ENCODE assay signal across 9 cellular contexts in the genomic region with DNA sequence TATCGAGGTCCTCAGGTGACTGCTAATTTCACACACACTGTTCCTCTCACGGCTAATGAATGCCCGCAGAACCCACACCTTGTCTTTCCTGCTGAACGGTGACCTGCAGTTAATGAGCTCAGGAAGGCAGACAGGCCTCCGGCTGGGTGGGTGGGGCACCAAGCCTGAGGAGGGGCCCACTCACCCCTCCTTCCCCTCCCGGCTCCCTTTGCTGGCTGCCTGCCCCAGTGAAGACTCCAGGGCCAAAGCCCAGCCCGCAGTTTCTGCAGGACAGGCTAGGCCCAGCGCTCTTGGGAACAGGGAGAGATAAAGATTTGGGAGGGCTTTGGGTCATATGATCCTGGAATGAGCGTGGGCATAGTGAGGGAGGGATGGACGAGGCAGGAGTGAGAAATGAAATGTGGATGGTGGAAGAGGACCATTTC. TPM values are rescaled to one million over a fixed set of nuclear protein-coding genes. Genes with fewer than 3 reads are reported as not detected.
DNase-seq lines count a peak whose midpoint lies in the region; ATAC-seq, FAIRE-seq and TF ChIP-seq lines count a peak whose summit lies in the region.
"Had no signal": no experiment of that assay in that cellular context is flagged by ENCODE, and none has a peak within 500 bp of the region (broad histone marks: within the 10 kb centered on the region; RNA-seq: fewer than 3 reads in every experiment).

No MANE protein-coding gene starts in this region.

- H3K27me3 Mint-ChIP-seq in T-helper 2 cell treated with Interferon-gamma antibody and Interleukin-4, amounts not matched to agents 5 μg/mL and 100 μg/mL, for 36 hours (ENCODE audit: low read depth), result peaks cover 41% of the 10 kb centered on the region

- no peak for TF ChIP-seq POLR2A in Peyer's patch (IDR thresholded peaks at IDR 0.05)

- H3K4me3 Mint-ChIP-seq in T-helper 2 cell treated with Interferon-gamma antibody and Interleukin-4, amounts not matched to agents 5 μg/mL and 100 μg/mL, for 36 hours, result no peak overlapping the region

- H3K9me3 ChIP-seq in Peyer's patch (no peaks in the 10 kb centered on the region), stomach smooth muscle (ENCODE audit: control insufficient read depth in 2 of 2, low read length in 2 of 2) (no peaks in the 10 kb centered on the region)

- H3K9ac ChIP-seq in stomach smooth muscle (ENCODE audit: low read length in 2 of 2), result peak overlapping the region in 1 of 2 donors; percentile 42

- DNase-seq in HT1080 (ENCODE audit: low read depth) (peak; percentile 32), Peyer's patch (peak in 2 of 3 donors; percentile 63 to 74), left ventricle myocardium superior (peak; percentile 92), HUDEP-2 (lab: John Stamatoyannopoulos, UW; ENCODE audit: unreplicated experiment in 76 of 76) (no peak), HuH-7.5 (ENCODE audit: low spot score) (no peak), GM19239 (ENCODE audit: insufficient read length, low spot score) (no peak)
- DNase-seq in T-helper 2 cell treated with Interferon-gamma antibody and Interleukin-4, amounts not matched to agents 5 μg/mL and 100 μg/mL, for 36 hours (ENCODE audit: low spot score), result no peak

- peaks cover 8% of the 10 kb centered on the region for H3K4me1 Mint-ChIP-seq in T-helper 2 cell treated with Interferon-gamma antibody and Interleukin-4, amounts not matched to agents 5 μg/mL and 100 μg/mL, for 36 hours (ENCODE audit: low read depth)

- no peaks in the 10 kb centered on the region for H3K9me3 Mint-ChIP-seq in T-helper 2 cell treated with Interferon-gamma antibody and Interleukin-4, amounts not matched to agents 5 μg/mL and 100 μg/mL, for 36 hours

- FAIRE-seq in GM19239 (lab: Jason Lieb, UNC), result no peak
- FAIRE-seq: colon had no signal

- intact Hi-C loops in left ventricle myocardium superior (cut with micrococcal nuclease), result no loop called here

- ATAC-seq in left ventricle myocardium superior, result peak; percentile 93

- H3K27me3 ChIP-seq in Peyer's patch (no peaks in the 10 kb centered on the region), stomach smooth muscle (ENCODE audit: control insufficient read depth in 1 of 2, insufficient read depth in 2 of 2, low read length in 2 of 2) (no peaks in the 10 kb centered on the region)

- H3K27ac ChIP-seq in Peyer's patch, result no peak overlapping the region
- H3K27ac ChIP-seq in stomach smooth muscle (ENCODE audit: low read length), result peak overlapping the region; percentile 58

- H3K36me3 ChIP-seq in Peyer's patch (no peaks in the 10 kb centered on the region), stomach smooth muscle (ENCODE audit: control insufficient read depth in 2 of 2, insufficient read depth in 2 of 2, low read length in 2 of 2) (no peaks in the 10 kb centered on the region)

- no peak overlapping the region for H3K4me3 ChIP-seq in Peyer's patch
- H3K4me3 ChIP-seq in stomach smooth muscle (ENCODE audit: low read length in 2 of 2), result peak overlapping the region in 1 of 2 donors; percentile 15

- no peak for TF ChIP-seq CTCF in Peyer's patch (IDR thresholded peaks at IDR 0.05)

- H3K4me1 ChIP-seq in Peyer's patch (peaks cover 0 to 10% (median under 1%) of the 10 kb centered on the region in 4 donors), stomach smooth muscle (ENCODE audit: control insufficient read depth, insufficient read depth, low read length) (peaks cover 50% of the 10 kb centered on the region)

- no peaks in the 10 kb centered on the region for H3K36me3 Mint-ChIP-seq in T-helper 2 cell treated with Interferon-gamma antibody and Interleukin-4, amounts not matched to agents 5 μg/mL and 100 μg/mL, for 36 hours (ENCODE audit: low read depth)

- no peak overlapping the region for H3K27ac Mint-ChIP-seq in T-helper 2 cell treated with Interferon-gamma antibody and Interleukin-4, amounts not matched to agents 5 μg/mL and 100 μg/mL, for 36 hours

RNA-seq across cellular contexts. Expression of gene FOXO6, which starts 26.4 kb away (rescaled TPM):
- 0.90 and 0.97 TPM in 2 replicates for total RNA-seq in HT1080 (2014; rRNA removed; shearing (Covaris generic))
- 0.29 and 0.62 TPM in 2 replicates for polyA plus RNA-seq in HT1080 (2015; cell fraction: cytosol; rRNA removed)
- polyA plus RNA-seq in HT1080 (2015; cell fraction: nucleus; rRNA removed), result 0.34 and 0.91 TPM in 2 replicates
- total RNA-seq in Peyer's patch (1 to 10 TPM in 1 of 4 donors, under 1 TPM in 1, not detected in 2; 0.53 to 1.1 TPM), left ventricle myocardium superior (3.4 TPM)

Comparison
In these comparisons a context has a peak if more than half of its experiments do, and no peak if none do; other contexts are left out.
1. DNase-seq: peak in HT1080 (single experiment), Peyer's patch (2 of 3) and left ventricle myocardium superior (single experiment); none in T-helper 2 cell treated with Interferon-gamma antibody and Interleukin-4, amounts not matched to agents 5 μg/mL and 100 μg/mL, for 36 hours (single experiment), HUDEP-2 (0 of 76), HuH-7.5 (single experiment) and GM19239 (single experiment).